ENCODE assay signal across 8 cellular contexts in genomic region chr18:21685556-21685981, GRCh38. TPM values are rescaled to one million over a fixed set of nuclear protein-coding genes. Genes with fewer than 3 reads are reported as not detected.
DNase-seq lines count a peak whose midpoint lies in the region; ATAC-seq lines count a peak whose summit lies in the region.
"Not testable (repeated sequence)": the region's sequence is repeated elsewhere in the genome, so short reads cannot be mapped to it uniquely, and the experiment has no call there.

No MANE protein-coding gene starts in this region.

- H2BK5ac ChIP-seq in mesenchymal stem cell (ENCODE audit: low read depth, low read length, poor library complexity, severe bottlenecking), result not testable (repeated sequence)

- not testable (repeated sequence) for H3K27me3 Mint-ChIP-seq in CD4-positive, CD25-positive, alpha-beta regulatory T cell; activated T-cell treated with anti-CD3 and anti-CD28 coated beads, Interleukin-2, amount 50 U/mL, for 72 hours (ENCODE audit: low read depth)

- peaks cover 16% of the 10 kb centered on the region for H3K4me1 ChIP-seq in CD4-positive, CD25-positive, alpha-beta regulatory T cell (ENCODE audit: control insufficient read depth, insufficient read depth, low read length, poor library complexity, severe bottlenecking)
- H3K4me1 ChIP-seq in mesenchymal stem cell (ENCODE audit: control insufficient read depth, insufficient read depth, low read depth, low read length), result not testable (repeated sequence)

- H3K18ac ChIP-seq in mesenchymal stem cell (ENCODE audit: low read depth in 1 of 2, low read length in 2 of 2), result not testable (repeated sequence)

- H3K14ac ChIP-seq in mesenchymal stem cell (ENCODE audit: low read length in 2 of 2), result not testable (repeated sequence)

- H2AK5ac ChIP-seq in mesenchymal stem cell (ENCODE audit: low read length, severe bottlenecking), result not testable (repeated sequence)

- H3K4me3 ChIP-seq in CD4-positive, CD25-positive, alpha-beta regulatory T cell (ENCODE audit: low read depth, low read length); mesenchymal stem cell (ENCODE audit: insufficient read depth in 1 of 2, low read depth in 1 of 2, low read length in 2 of 2): not testable (repeated sequence)

- peak overlapping the region; percentile 28 for H2BK15ac ChIP-seq in mesenchymal stem cell (ENCODE audit: low read depth, poor library complexity, severe bottlenecking)

- 97% methylated on average over 12 of the region's 12 CpGs for WGBS in mesenchymal stem cell

- not testable (repeated sequence) for H3K9me3 ChIP-seq in CD4-positive, CD25-positive, alpha-beta regulatory T cell (ENCODE audit: control insufficient read depth in 2 of 2, low read length in 2 of 2); mesenchymal stem cell (ENCODE audit: control insufficient read depth, low read length)

- H3K4me1 Mint-ChIP-seq in CD4-positive, CD25-positive, alpha-beta regulatory T cell, result peaks cover 19 to 37% (median 28%) of the 10 kb centered on the region in 4 donors
- H3K4me1 Mint-ChIP-seq in activated T-cell treated with anti-CD3 and anti-CD28 coated beads, Interleukin-2, amount 50 U/mL, for 72 hours (ENCODE audit: low read depth), result peaks cover 14% of the 10 kb centered on the region

- H3K27ac Mint-ChIP-seq in CD4-positive, CD25-positive, alpha-beta regulatory T cell, result peak overlapping the region; percentile 76 to 93 (median 78)
- peak overlapping the region; percentile 83 for H3K27ac Mint-ChIP-seq in activated T-cell treated with anti-CD3 and anti-CD28 coated beads, Interleukin-2, amount 50 U/mL, for 72 hours

- H4K91ac ChIP-seq in mesenchymal stem cell (ENCODE audit: low read length), result peak overlapping the region; percentile 50

- ATAC-seq in CD4-positive, CD25-positive, alpha-beta regulatory T cell (ENCODE audit: low read depth in 2 of 2), result peak in 1 of 2 donors; percentile 15
- ATAC-seq in GM18519 (IDR thresholded peaks at IDR 0.05; ENCODE audit: low FRiP score, unreplicated experiment) (peak; percentile 71), GM19452 (IDR thresholded peaks at IDR 0.05; ENCODE audit: unreplicated experiment) (peak; percentile 84), HG02571 (IDR thresholded peaks at IDR 0.05; ENCODE audit: unreplicated experiment) (peak; percentile 86), HG03064 (IDR thresholded peaks at IDR 0.05; ENCODE audit: low read depth, unreplicated experiment) (peak; percentile 79), HG03521 (IDR thresholded peaks at IDR 0.05; ENCODE audit: unreplicated experiment) (peak; percentile 73)
- ATAC-seq in activated T-cell treated with anti-CD3 and anti-CD28 coated beads, Interleukin-2, amount 50 U/mL, for 72 hours (replicated peaks in 1 of 2), result not testable (repeated sequence)

- not testable (repeated sequence) for H2BK120ac ChIP-seq in mesenchymal stem cell (ENCODE audit: low read depth, low read length)

- not testable (repeated sequence) for H3K4me3 Mint-ChIP-seq in CD4-positive, CD25-positive, alpha-beta regulatory T cell; activated T-cell treated with anti-CD3 and anti-CD28 coated beads, Interleukin-2, amount 50 U/mL, for 72 hours

- not testable (repeated sequence) for H3K79me1 ChIP-seq in mesenchymal stem cell (replicated peaks; ENCODE audit: low read length, poor library complexity, severe bottlenecking)

- not testable (repeated sequence) for H4K8ac ChIP-seq in mesenchymal stem cell (ENCODE audit: low read length)

- not testable (repeated sequence) for H3K4me2 ChIP-seq in mesenchymal stem cell (ENCODE audit: low read length, poor library complexity, severe bottlenecking)

- H3K36me3 ChIP-seq in CD4-positive, CD25-positive, alpha-beta regulatory T cell (ENCODE audit: control insufficient read depth, insufficient read depth, low read length), result peaks cover 26% of the 10 kb centered on the region
- not testable (repeated sequence) for H3K36me3 ChIP-seq in mesenchymal stem cell (ENCODE audit: control insufficient read depth in 1 of 2, insufficient read depth in 2 of 2, low read depth in 1 of 2, low read length in 2 of 2)

- H2AFZ ChIP-seq in mesenchymal stem cell (ENCODE audit: low read depth, low read length), result not testable (repeated sequence)

- H3K23ac ChIP-seq in mesenchymal stem cell (ENCODE audit: low read length in 2 of 2), result not testable (repeated sequence)

- not testable (repeated sequence) for H3K9me3 Mint-ChIP-seq in CD4-positive, CD25-positive, alpha-beta regulatory T cell; activated T-cell treated with anti-CD3 and anti-CD28 coated beads, Interleukin-2, amount 50 U/mL, for 72 hours

- not testable (repeated sequence) for DNase-seq in CD4-positive, CD25-positive, alpha-beta regulatory T cell; activated T-cell treated with anti-CD3 and anti-CD28 coated beads, Interleukin-2, amount 50 U/mL, for 72 hours
- DNase-seq in mesenchymal stem cell, result peak; percentile 13

- H3K4ac ChIP-seq in mesenchymal stem cell (ENCODE audit: low read depth in 1 of 2, low read length in 2 of 2), result not testable (repeated sequence)

- peak overlapping the region; percentile 16 for H3K27ac ChIP-seq in CD4-positive, CD25-positive, alpha-beta regulatory T cell (ENCODE audit: insufficient read depth, low read length, poor library complexity, severe bottlenecking)
- not testable (repeated sequence) for H3K27ac ChIP-seq in mesenchymal stem cell (ENCODE audit: low read length, poor library complexity, severe bottlenecking)

- H2BK12ac ChIP-seq in mesenchymal stem cell (ENCODE audit: low read length in 2 of 2), result peak overlapping the region in 1 of 2 experiments; percentile 8

- not testable (repeated sequence) for H3K9ac ChIP-seq in mesenchymal stem cell (ENCODE audit: low read length)

- not testable (repeated sequence) for H3K27me3 ChIP-seq in CD4-positive, CD25-positive, alpha-beta regulatory T cell (ENCODE audit: control insufficient read depth, insufficient read depth, low read length); mesenchymal stem cell (ENCODE audit: control insufficient read depth in 1 of 2, insufficient read depth in 1 of 2, low read length in 2 of 2)

- peaks cover 26% of the 10 kb centered on the region for H3K36me3 Mint-ChIP-seq in CD4-positive, CD25-positive, alpha-beta regulatory T cell
- peaks cover 11 to 25% of the 10 kb centered on the region in 2 donors for H3K36me3 Mint-ChIP-seq in activated T-cell treated with anti-CD3 and anti-CD28 coated beads, Interleukin-2, amount 50 U/mL, for 72 hours (ENCODE audit: insufficient read depth in 2 of 2)

RNA-seq across cellular contexts. Expression of gene ABHD3, which starts 19.0 kb away (rescaled TPM):
- 57.1 TPM for total RNA-seq in CD4-positive, CD25-positive, alpha-beta regulatory T cell
- 10 to 100 TPM; 37.7 to 48.7 (median 44.7) TPM for polyA plus RNA-seq in CD4-positive, CD25-positive, alpha-beta regulatory T cell
- total RNA-seq in activated T-cell treated with anti-CD3 and anti-CD28 coated beads, Interleukin-2, amount 50 U/mL, for 72 hours, result 10 to 100 TPM; 28.9 to 32.0 TPM
- polyA plus RNA-seq in mesenchymal stem cell (2013, experiment 1 of 2), result 7.3 TPM
- polyA plus RNA-seq in mesenchymal stem cell (2013, experiment 2 of 2), result 8.5 TPM

RNA-seq across cellular contexts. Expression of gene MIB1, which starts 55.0 kb away (rescaled TPM):
- 37.7 TPM for total RNA-seq in CD4-positive, CD25-positive, alpha-beta regulatory T cell
- 1 to 10 TPM; 7.3 to 9.9 (median 7.7) TPM for polyA plus RNA-seq in CD4-positive, CD25-positive, alpha-beta regulatory T cell
- total RNA-seq in activated T-cell treated with anti-CD3 and anti-CD28 coated beads, Interleukin-2, amount 50 U/mL, for 72 hours, result 10 to 100 TPM; 45.4 to 47.6 TPM
- 13.8 TPM for polyA plus RNA-seq in mesenchymal stem cell (2013, experiment 1 of 2)
- 14.4 TPM for polyA plus RNA-seq in mesenchymal stem cell (2013, experiment 2 of 2)
